Comparison of ENCODE assay signal across 9 cellular contexts in the genomic region with DNA sequence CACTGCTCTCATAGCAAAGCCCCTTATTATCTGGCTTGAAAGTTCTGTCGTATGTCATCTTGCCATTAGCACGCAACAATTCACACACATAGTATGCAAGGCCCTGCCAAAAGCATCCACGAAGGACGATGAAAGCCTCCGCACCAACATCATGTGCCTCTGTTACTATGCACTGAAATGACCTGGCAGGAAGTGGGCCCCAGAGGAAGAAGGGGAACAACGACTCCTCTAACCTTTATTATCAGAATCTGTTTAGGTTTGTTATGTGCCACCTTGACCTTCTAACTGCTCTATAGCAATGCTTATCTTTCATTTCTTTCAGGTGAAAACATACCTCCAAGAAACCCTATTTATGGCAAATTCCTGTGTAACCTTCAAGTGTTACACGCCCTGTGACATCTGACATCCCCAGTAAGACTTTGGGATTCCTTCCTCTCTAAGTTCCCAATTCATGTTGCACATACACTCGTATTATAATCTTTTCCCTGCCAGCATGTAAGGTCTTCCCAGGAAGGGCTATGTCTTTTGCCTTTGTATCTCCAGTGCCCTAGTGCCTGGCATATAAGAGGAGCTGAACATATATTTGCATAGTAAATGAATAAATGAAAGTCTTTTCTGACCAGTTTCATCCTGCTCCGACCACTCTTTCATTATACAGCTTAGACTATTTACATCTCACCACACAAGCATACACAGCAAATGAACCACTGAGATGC. TPM values are rescaled to one million over a fixed set of nuclear protein-coding genes. Genes with fewer than 3 reads are reported as not detected.
DNase-seq lines count a peak whose midpoint lies in the region; ATAC-seq and TF ChIP-seq lines count a peak whose summit lies in the region.
"Had no signal": no experiment of that assay in that cellular context is flagged by ENCODE, and none has a peak within 500 bp of the region (broad histone marks: within the 10 kb centered on the region; RNA-seq: fewer than 3 reads in every experiment).

No MANE protein-coding gene starts in this region.

- H3K4me1 ChIP-seq in OCI-LY3 (ENCODE audit: low read length) (peaks cover 24% of the 10 kb centered on the region), spleen (peaks cover 0 to 44% (median 14%) of the 10 kb centered on the region in 6 donors), tibial artery (no peaks in the 10 kb centered on the region)

- no peaks in the 10 kb centered on the region for H3K36me3 ChIP-seq in OCI-LY3 (replicated peaks; ENCODE audit: low read depth, low read length)
- H3K36me3 ChIP-seq in spleen = no peaks in the 10 kb centered on the region
- H3K36me3 ChIP-seq in tibial artery = no peaks in the 10 kb centered on the region
- H3K36me3 ChIP-seq: pancreas had no signal

- peak overlapping the region; percentile 73 for H2AFZ ChIP-seq in OCI-LY3 (ENCODE audit: low read depth, low read length)

- H3K4me2 ChIP-seq in OCI-LY3 (ENCODE audit: low read length) = peak overlapping the region; percentile 89

- intact Hi-C loops in spleen (cut with DNase I; ENCODE audit: low total_unique reads) (no loop called here), tibial artery (cut with DNase I; ENCODE audit: low total_unique reads) (no loop called here)

- H3K4me3 ChIP-seq in OCI-LY3 (ENCODE audit: low read length) = peak overlapping the region; percentile 64
- peak overlapping the region in 1 of 8 donors; percentile 13 for H3K4me3 ChIP-seq in spleen
- no peak overlapping the region for H3K4me3 ChIP-seq in tibial artery
- H3K4me3 ChIP-seq: pancreas had no signal

- no peaks in the 10 kb centered on the region for H3K79me2 ChIP-seq in OCI-LY3 (ENCODE audit: low read length)

- H3K27ac ChIP-seq in OCI-LY3 (ENCODE audit: low read length) = peak overlapping the region; percentile 76
- H3K27ac ChIP-seq in spleen = peak overlapping the region in 7 of 8 donors; percentile 19 to 75 (median 54)
- H3K27ac ChIP-seq in tibial artery = no peak overlapping the region
- H3K27ac ChIP-seq: pancreas had no signal

- 20 to 32% (median 28%) methylated on average over 9 of the region's 9 CpGs for WGBS in spleen, 5 donors

- no peaks in the 10 kb centered on the region for H3K9me3 ChIP-seq in OCI-LY3 (ENCODE audit: insufficient read depth, low read length)
- H3K9me3 ChIP-seq in spleen = no peaks in the 10 kb centered on the region
- no peaks in the 10 kb centered on the region for H3K9me3 ChIP-seq in tibial artery
- H3K9me3 ChIP-seq: pancreas had no signal

- peak overlapping the region; percentile 60 for H3K9ac ChIP-seq in OCI-LY3 (ENCODE audit: low read length)

- no peaks in the 10 kb centered on the region for H3K27me3 ChIP-seq in OCI-LY3 (ENCODE audit: low read depth, low read length)
- no peaks in the 10 kb centered on the region for H3K27me3 ChIP-seq in spleen (replicated peaks in 1 of 7)
- H3K27me3 ChIP-seq in tibial artery = no peaks in the 10 kb centered on the region
- H3K27me3 ChIP-seq: pancreas had no signal

- peak; percentile 37 for DNase-seq in amniotic epithelial cell (ENCODE audit: low read depth)
- DNase-seq in spleen = no peak
- no peak for DNase-seq in tibial artery
- DNase-seq in DMS79 treated with DMSO at 0.1 percent for 48 hours (lab: John Stamatoyannopoulos, UW) = no peak
- no peak for DNase-seq in NCI-H2081 treated with DMSO at 0.1 percent for 48 hours (lab: John Stamatoyannopoulos, UW)
- DNase-seq: pancreas had no signal

- H4K20me1 ChIP-seq in OCI-LY3 (ENCODE audit: insufficient read depth, low read length) = no peaks in the 10 kb centered on the region

- ATAC-seq in GM18520 (IDR thresholded peaks at IDR 0.05; ENCODE audit: unreplicated experiment) (peak; percentile 75), HG02642 (IDR thresholded peaks at IDR 0.05; ENCODE audit: poor library complexity, unreplicated experiment) (peak; percentile 87)

- no peak for TF ChIP-seq CTCF in OCI-LY3 (IDR thresholded peaks at IDR 0.05; ENCODE audit: low read depth, low read length)
- no peak for TF ChIP-seq CTCF in spleen (IDR thresholded peaks at IDR 0.05 in 8 of 11, conservative IDR thresholded peaks at IDR 0.05 in 3 of 11)
- TF ChIP-seq CTCF in tibial artery (IDR thresholded peaks at IDR 0.05) = no peak

- TF ChIP-seq POLR2A in spleen (IDR thresholded peaks at IDR 0.05) = no peak

RNA-seq across cellular contexts. Expression of gene NDUFV2, which starts 7.0 kb away (rescaled TPM):
- total RNA-seq in spleen = 100 to 1,000 TPM in 2 of 7 donors, 10 to 100 TPM in 5; 89.8 to 108 (median 92.4) TPM
- polyA plus RNA-seq in spleen = 100 to 1,000 TPM; 157 to 175 (median 160) TPM

RNA-seq across cellular contexts. Expression of gene ANKRD12, which starts 41.1 kb away (rescaled TPM):
- total RNA-seq in spleen = 100 to 1,000 TPM in 4 of 7 donors, 10 to 100 TPM in 3; 73.2 to 122 (median 100) TPM
- polyA plus RNA-seq in spleen = 10 to 100 TPM in 2 of 3 donors, 1 to 10 TPM in 1; 7.6 to 35.4 (median 15.9) TPM

Comparison
In these comparisons a context has a peak if more than half of its experiments do, and no peak if none do; other contexts are left out.
1. H3K27ac ChIP-seq: peak in OCI-LY3 (single experiment) and spleen (7 of 8); none in tibial artery (0 of 2).